30 cellular contexts compared by ENCODE assay signal in genomic region chr14:101046071-101046470, GRCh38.
"Had no signal": no experiment of that assay in that cellular context is flagged by ENCODE, and none has a peak within 500 bp of the region (broad histone marks: within the 10 kb centered on the region; RNA-seq: fewer than 3 reads in every experiment).

No MANE protein-coding gene starts in this region.

- DNase-seq: activated effector memory CD4-positive, alpha-beta T cell treated with anti-CD3 and anti-CD28 coated beads, Interleukin-2, amount 50 U/mL, for 16 hours; activated effector memory CD4-positive, alpha-beta T cell treated with Interleukin-2 at 50 U/mL for 16 hours; activated gamma-delta T cell; activated gamma-delta T cell treated with Interleukin-2 at 50 U/mL for 16 hours; activated naive CD4-positive, alpha-beta T cell; activated naive CD4-positive, alpha-beta T cell treated with anti-CD3 and anti-CD28 coated beads for 36 hours; activated naive CD4-positive, alpha-beta T cell treated with anti-CD3 and anti-CD28 coated beads, Interleukin-2, amount 10 ng/mL, durations not matched to agents 7 days and 5 days; activated naive CD4-positive, alpha-beta T cell treated with anti-CD3 and anti-CD28 coated beads, Interleukin-2, amount 50 U/mL, for 16 hours; activated naive CD4-positive, alpha-beta T cell treated with Interleukin-2 at 50 U/mL for 16 hours; activated naive CD8-positive, alpha-beta T cell treated with anti-CD3 and anti-CD28 coated beads for 36 hours; activated naive CD8-positive, alpha-beta T cell treated with anti-CD3 and anti-CD28 coated beads, Interleukin-2, amount 10 ng/mL, durations not matched to agents 7 days and 5 days; activated naive CD8-positive, alpha-beta T cell treated with anti-CD3 and anti-CD28 coated beads, Interleukin-2, amount 50 U/mL, for 24 hours; activated T-cell treated with anti-CD3 and anti-CD28 coated beads, Interleukin-2, amount 50 U/mL, for 1 hour; activated T-cell treated with anti-CD3 and anti-CD28 coated beads, Interleukin-2, amount 50 U/mL, for 24 hours; activated T-cell treated with anti-CD3 and anti-CD28 coated beads, Interleukin-2, amount 50 U/mL, for 4 hours; activated T-cell treated with anti-CD3 and anti-CD28 coated beads, Interleukin-2, amount 50 U/mL, for 48 hours; activated T-cell treated with anti-CD3 and anti-CD28 coated beads, Interleukin-2, amount 50 U/mL, for 72 hours; adrenal gland; amniotic stem cell; amygdala; anterior cingulate cortex; aorta; body of pancreas; brain microvascular endothelial cell; caudate nucleus; central memory CD4-positive, alpha-beta T cell; cerebellar nuclear complex had no signal

- H3K9me3 ChIP-seq: adrenal gland, ascending aorta, body of pancreas, breast epithelium had no signal

- H3K36me3 ChIP-seq: ascending aorta, breast epithelium, cardiac muscle cell had no signal

- H3K27me3 ChIP-seq: adrenal gland, ascending aorta, body of pancreas, brain microvascular endothelial cell, breast epithelium, cardiac muscle cell had no signal

- H3K4me3 ChIP-seq: adrenal gland, ascending aorta, body of pancreas, breast epithelium, cardiac muscle cell had no signal

- H3K4me1 ChIP-seq: adrenal gland, ascending aorta, breast epithelium had no signal

- H3K27ac ChIP-seq: adrenal gland, ascending aorta, body of pancreas, brain microvascular endothelial cell, breast epithelium, cardiac muscle cell had no signal
